Comparison of ENCODE assay signal across 8 cellular contexts in the genomic region with DNA sequence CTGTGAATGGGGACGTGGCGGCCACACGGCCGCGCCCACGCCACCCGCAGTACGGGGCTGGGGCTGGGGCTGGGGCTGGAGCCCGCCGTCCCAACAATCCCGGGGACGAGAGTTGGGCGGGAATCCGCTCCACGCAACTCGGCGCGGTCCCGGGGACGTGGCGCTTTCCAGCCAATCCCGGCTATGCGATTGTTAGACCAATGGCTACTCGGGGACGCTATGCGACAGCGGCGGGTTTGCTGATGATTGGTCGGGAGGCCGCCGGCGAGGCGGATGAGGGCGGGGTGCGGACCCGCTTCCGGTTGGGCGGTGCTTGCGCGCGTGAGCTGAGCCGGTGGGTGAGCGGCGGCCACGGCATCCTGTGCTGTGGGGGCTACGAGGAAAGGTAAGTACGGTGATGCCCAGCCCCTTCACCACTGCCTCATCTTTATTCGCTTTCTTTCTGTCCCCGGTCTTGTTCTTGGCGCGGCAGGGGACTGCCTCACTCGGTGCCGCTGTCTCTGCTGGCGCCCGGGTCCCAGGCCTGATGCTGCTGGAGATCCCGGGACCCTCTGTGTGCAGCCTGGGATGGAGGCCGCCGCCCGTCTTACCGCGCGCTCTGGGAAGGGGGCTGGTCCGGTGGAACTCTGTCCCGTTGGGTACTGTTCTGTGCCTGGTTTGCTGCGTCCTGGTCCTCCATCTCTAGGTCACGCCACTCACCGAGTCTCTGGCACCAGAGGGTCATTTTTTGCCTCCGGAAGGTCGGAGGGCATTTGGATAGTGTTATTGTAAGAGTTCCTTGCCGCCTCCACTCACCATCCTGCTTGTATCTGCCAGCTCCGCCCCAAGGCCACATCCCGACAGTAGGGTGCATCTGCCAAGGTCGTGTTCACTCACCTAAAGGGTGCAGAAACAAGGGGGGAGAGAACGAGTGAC. TPM values are rescaled to one million over a fixed set of nuclear protein-coding genes. Genes with fewer than 3 reads are reported as not detected.
DNase-seq lines count a peak whose midpoint lies in the region; ATAC-seq and TF ChIP-seq lines count a peak whose summit lies in the region.

TSS of gene CALU (plus strand) at position 312 of the 915 bp plus-strand sequence. CDS start 9,225 bp downstream, outside the sequence.

- peak within 1 kb of the TSS; percentile 99 for H3K4me3 ChIP-seq in GM06990 (replicated peaks; ENCODE audit: low read depth, low read length)

- H3K27ac Mint-ChIP-seq in activated naive CD4-positive, alpha-beta T cell treated with anti-CD3 and anti-CD28 coated beads, Interleukin-2, amount 50 U/mL, for 72 hours, result peak within 1 kb of the TSS; percentile 97 to 98

- no peaks in the 10 kb centered on the region for H3K27me3 ChIP-seq in GM06990 (replicated peaks; ENCODE audit: control insufficient read depth, insufficient read depth, low read length)

- TF ChIP-seq CTCF in GM06990 (IDR thresholded peaks at IDR 0.05; ENCODE audit: insufficient read depth, low read length, poor library complexity, severe bottlenecking), result no peak

- peaks cover 2% of the 10 kb centered on the region; the same call in 1 of the 2 replicates for H3K36me3 ChIP-seq in GM06990 (ENCODE audit: control insufficient read depth, insufficient read depth, low read length)

- ATAC-seq in HG02588 (IDR thresholded peaks at IDR 0.05; ENCODE audit: unreplicated experiment) (peak; percentile 99), SK-N-SH treated with all-trans-retinoic acid at 6 μM for 48 hours (peak; percentile 97)
- ATAC-seq in activated naive CD4-positive, alpha-beta T cell treated with anti-CD3 and anti-CD28 coated beads, Interleukin-2, amount 50 U/mL, for 72 hours, result peak; percentile 96 to 99

- H3K27ac ChIP-seq in temporal lobe (ENCODE audit: low read depth, low read length), result peak within 1 kb of the TSS; percentile 31

- peaks cover 6 to 10% of the 10 kb centered on the region in 2 donors for H3K36me3 Mint-ChIP-seq in activated naive CD4-positive, alpha-beta T cell treated with anti-CD3 and anti-CD28 coated beads, Interleukin-2, amount 50 U/mL, for 72 hours

- H3K9me3 Mint-ChIP-seq in activated naive CD4-positive, alpha-beta T cell treated with anti-CD3 and anti-CD28 coated beads, Interleukin-2, amount 50 U/mL, for 72 hours, result no peaks in the 10 kb centered on the region

- DNase-seq in GM06990 (ENCODE audit: extremely low read depth, insufficient read length), result peak; percentile 97
- peak; percentile 96 for DNase-seq in NCI-H1092 (lab: John Stamatoyannopoulos, UW)
- peak; percentile 95 to 96 for DNase-seq in activated naive CD4-positive, alpha-beta T cell treated with anti-CD3 and anti-CD28 coated beads, Interleukin-2, amount 50 U/mL, for 72 hours (ENCODE audit: low spot score in 2 of 2)
- peak; percentile 66 for DNase-seq in glomerular endothelial cell (ENCODE audit: extremely low read depth, low read depth, low spot score)
- peak; percentile 95 for DNase-seq in occipital lobe (lab: John Stamatoyannopoulos, UW)

TF ChIP-seq in SK-N-SH treated with all-trans-retinoic acid at 6 μM for 48 hours, 23 proteins besides CTCF, POLR2A, EP300 and RAD21:
- TF ChIP-seq ZNF70 (CRISPR knock-in tag; IDR thresholded peaks at IDR 0.05), result 0 out of 2 replicates have a peak, but pooled peaks have one; percentile 17
- no peak for TF ChIP-seq ZNF8 (CRISPR knock-in tag; IDR thresholded peaks at IDR 0.05)
- no peak for TF ChIP-seq TCF4 (CRISPR knock-in tag; IDR thresholded peaks at IDR 0.05; ENCODE audit: borderline replicate concordance)
- no peak for TF ChIP-seq OSR1 (CRISPR knock-in tag; IDR thresholded peaks at IDR 0.05)
- no peak for TF ChIP-seq PPARA (CRISPR knock-in tag; IDR thresholded peaks at IDR 0.05; ENCODE audit: borderline replicate concordance)
- no peak for TF ChIP-seq ZC3H10 (CRISPR knock-in tag; IDR thresholded peaks at IDR 0.05)

RNA-seq across cellular contexts. Expression of gene CALU, which starts in this region (rescaled TPM):
- total RNA-seq in activated naive CD4-positive, alpha-beta T cell treated with anti-CD3 and anti-CD28 coated beads, Interleukin-2, amount 50 U/mL, for 72 hours, result 10 to 100 TPM; 28.6 to 48.9 TPM
- total RNA-seq in glomerular endothelial cell, result 339 and 416 TPM in 2 replicates
- 47.1 TPM for total RNA-seq in occipital lobe
- total RNA-seq in temporal lobe, result 36.4 TPM

Comparison
In these comparisons a context has a peak if more than half of its experiments do, and no peak if none do; other contexts are left out.
1. Peak in every context shown above with its lines: DNase-seq, ATAC-seq, H3K4me3 ChIP-seq and H3K27ac ChIP-seq.